ENCODE assay signal across 8 cellular contexts in the genomic region with DNA sequence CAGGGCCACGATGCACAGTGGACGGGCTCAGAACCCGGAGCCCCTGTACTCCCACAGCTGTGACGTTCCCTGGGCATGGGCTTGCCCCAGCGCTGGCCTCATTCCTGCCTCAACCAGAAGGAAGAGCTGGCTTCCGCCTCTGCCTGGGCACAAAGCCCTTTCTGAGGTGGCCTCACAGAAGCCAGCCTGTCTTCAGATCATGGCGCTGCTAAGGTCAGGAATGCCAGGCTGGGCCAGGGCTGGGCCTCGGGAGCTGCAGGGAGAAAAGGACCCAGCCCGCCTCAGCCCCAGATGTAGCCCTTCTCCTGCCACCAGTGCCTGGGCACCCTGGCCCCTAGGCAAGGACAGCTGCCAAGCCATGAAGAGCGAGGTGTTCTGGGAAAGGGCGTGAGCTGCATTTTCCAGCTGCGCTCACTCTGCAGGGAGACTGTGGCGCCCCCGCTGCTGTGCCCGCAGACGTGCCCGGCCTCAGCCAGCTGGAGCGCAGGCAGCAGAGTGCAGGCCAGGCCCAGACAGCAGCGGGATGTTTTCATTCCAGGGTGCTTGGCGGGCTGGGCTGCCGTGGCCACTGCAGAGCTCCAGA. TPM values are rescaled to one million over a fixed set of nuclear protein-coding genes. Genes with fewer than 3 reads are reported as not detected.
DNase-seq lines count a peak whose midpoint lies in the region; ATAC-seq and TF ChIP-seq lines count a peak whose summit lies in the region.
"Not testable (repeated sequence)": the region's sequence is repeated elsewhere in the genome, so short reads cannot be mapped to it uniquely, and the experiment has no call there.

No MANE protein-coding gene starts in this region.

- peak overlapping the region; percentile 99 for H3K27ac ChIP-seq in RWPE2 (ENCODE audit: poor library complexity, severe bottlenecking)
- peak overlapping the region; percentile 82 for H3K27ac ChIP-seq in caudate nucleus (ENCODE audit: low read depth, low read length)
- peak overlapping the region; percentile 65 for H3K27ac ChIP-seq in fibroblast of lung (ENCODE audit: insufficient read depth, low read length)
- peak overlapping the region; percentile 99 for H3K27ac ChIP-seq in hepatocyte
- H3K27ac ChIP-seq in muscle layer of colon (ENCODE audit: low read depth, low read length): peak overlapping the region; percentile 90
- peak overlapping the region; percentile 98 for H3K27ac ChIP-seq in tibial artery

- DNase-seq in C1 segment of cervical spinal cord (lab: John Stamatoyannopoulos, UW) (peak in 12 of 14 donors; percentile 42 to 94 (median 64)), caudate nucleus (lab: John Stamatoyannopoulos, UW) (peak in 49 of 61 donors; percentile 20 to 85 (median 69)), fibroblast of lung (ENCODE audit: low read depth in 2 of 2) (peak in 1 of 2 donors; percentile 50), tibial artery (peak; percentile 54 to 92)
- not testable (repeated sequence) for DNase-seq in RWPE2 (ENCODE audit: low spot score); hepatocyte (ENCODE audit: low spot score); sciatic nerve (ENCODE audit: low spot score)

- not testable (repeated sequence) for ATAC-seq in RWPE2 (ENCODE audit: low read depth)
- ATAC-seq in sciatic nerve: peak; percentile 4

- not testable (repeated sequence) for H3K4me3 ChIP-seq in RWPE2 (ENCODE audit: severe bottlenecking); fibroblast of lung (replicated peaks in 1 of 4; ENCODE audit: control extremely low read depth in 1 of 4, insufficient read depth in 1 of 4, low read depth in 3 of 4, low read length in 4 of 4); hepatocyte; muscle layer of colon (ENCODE audit: low read depth in 1 of 2, low read length in 2 of 2)
- peak overlapping the region; percentile 49 to 56 for H3K4me3 ChIP-seq in tibial artery

- not testable (repeated sequence) for H4K20me1 ChIP-seq in fibroblast of lung (ENCODE audit: control insufficient read depth, extremely low read depth, insufficient read depth, low read length)
- peaks cover 17% of the 10 kb centered on the region for H4K20me1 ChIP-seq in hepatocyte (ENCODE audit: insufficient read depth, poor library complexity, severe bottlenecking)

- H3K79me2 ChIP-seq in fibroblast of lung (ENCODE audit: control insufficient read depth, insufficient read depth, low read length): peaks cover 55% of the 10 kb centered on the region
- H3K79me2 ChIP-seq in hepatocyte: peaks cover 53% of the 10 kb centered on the region

- not testable (repeated sequence) for H3K27me3 ChIP-seq in RWPE2 (ENCODE audit: insufficient read depth, poor library complexity, severe bottlenecking); fibroblast of lung (ENCODE audit: control insufficient read depth, insufficient read depth, low read length); hepatocyte; muscle layer of colon (ENCODE audit: control insufficient read depth in 1 of 2, insufficient read depth in 2 of 2, low read length in 2 of 2); tibial artery

- intact Hi-C loops in sciatic nerve (cut with DNase I); tibial artery (cut with DNase I; ENCODE audit: low total_unique reads): not testable (repeated sequence)

- TF ChIP-seq CTCF in RWPE2 (IDR thresholded peaks at IDR 0.05; ENCODE audit: poor library complexity, severe bottlenecking); fibroblast of lung (conservative IDR thresholded peaks at IDR 0.05 in 1 of 2, IDR thresholded peaks at IDR 0.05 in 1 of 2; ENCODE audit: low read depth in 1 of 2, low read length in 2 of 2); hepatocyte (IDR thresholded peaks at IDR 0.05; ENCODE audit: poor library complexity); tibial artery (IDR thresholded peaks at IDR 0.05): not testable (repeated sequence)

- not testable (repeated sequence) for H3K36me3 ChIP-seq in RWPE2 (ENCODE audit: low read depth); fibroblast of lung (ENCODE audit: control insufficient read depth, insufficient read depth, low read length); hepatocyte (replicated peaks; ENCODE audit: insufficient read depth, low read depth); muscle layer of colon (ENCODE audit: insufficient read depth, low read length); tibial artery

- peaks cover 25% of the 10 kb centered on the region for H3K4me1 ChIP-seq in RWPE2 (ENCODE audit: insufficient read depth, poor library complexity, severe bottlenecking)
- peaks cover 25% of the 10 kb centered on the region for H3K4me1 ChIP-seq in fibroblast of lung (ENCODE audit: control insufficient read depth, extremely low read depth, insufficient read depth, low read length)
- peaks cover 37% of the 10 kb centered on the region for H3K4me1 ChIP-seq in hepatocyte (ENCODE audit: insufficient read depth)
- H3K4me1 ChIP-seq in muscle layer of colon (ENCODE audit: insufficient read depth, low read length): peaks cover 29% of the 10 kb centered on the region
- H3K4me1 ChIP-seq in tibial artery: peaks cover 14 to 92% (median 79%) of the 10 kb centered on the region in 4 donors

- H2AFZ ChIP-seq in fibroblast of lung (ENCODE audit: low read length); hepatocyte: not testable (repeated sequence)

- 89% methylated on average over 21 of the region's 21 CpGs for WGBS in hepatocyte (ENCODE audit: low lambda C conversion rate, missing lambda C conversion rate)

- H3K4me2 ChIP-seq in fibroblast of lung (ENCODE audit: extremely low read depth, insufficient read depth, low read length): peak overlapping the region; percentile 51
- H3K4me2 ChIP-seq in hepatocyte: not testable (repeated sequence)

- not testable (repeated sequence) for H3K9me3 ChIP-seq in RWPE2 (ENCODE audit: severe bottlenecking); fibroblast of lung (ENCODE audit: control insufficient read depth, insufficient read depth, low read depth, low read length); hepatocyte (ENCODE audit: low read depth); muscle layer of colon (ENCODE audit: low read length); tibial artery

- H3K9me2 ChIP-seq in hepatocyte (replicated peaks; ENCODE audit: insufficient read depth): not testable (repeated sequence)

- H3K9ac ChIP-seq in fibroblast of lung (ENCODE audit: insufficient read depth, low read length) (peak overlapping the region; percentile 7), muscle layer of colon (ENCODE audit: low read length) (peak overlapping the region; percentile 57)

RNA-seq across cellular contexts. Expression of gene PKD1, which starts 9.4 kb away (rescaled TPM):
- total RNA-seq in fibroblast of lung: 120 and 199 TPM in 2 replicates
- 15.2 and 16.3 TPM in 2 replicates for polyA plus RNA-seq in fibroblast of lung
- 42.7 and 46.9 TPM in 2 replicates for polyA plus RNA-seq in fibroblast of lung (2012)
- 31.7 and 46.0 TPM in 2 replicates for polyA minus RNA-seq in fibroblast of lung (ENCODE audit: low replicate concordance)
- total RNA-seq in hepatocyte: 40.2 and 60.6 TPM in 2 replicates
- 35.9 and 49.3 TPM in 2 replicates for polyA plus RNA-seq in hepatocyte
- 159 TPM for total RNA-seq in sciatic nerve

RNA-seq across cellular contexts. Expression of gene RAB26, which starts 22.2 kb away (rescaled TPM):
- total RNA-seq in fibroblast of lung (0.51 and 2.0 TPM in 2 replicates), hepatocyte (4.1 and 8.3 TPM in 2 replicates), sciatic nerve (0.40 TPM)
- polyA plus RNA-seq in fibroblast of lung (0.43 and 1.3 TPM in 2 replicates), hepatocyte (11.3 and 15.0 TPM in 2 replicates)
- polyA plus RNA-seq in fibroblast of lung (2012): 0.65 and 2.1 TPM in 2 replicates
- polyA minus RNA-seq in fibroblast of lung (ENCODE audit: low replicate concordance): 0.94 and 8.3 TPM in 2 replicates

RNA-seq across cellular contexts. Expression of gene TRAF7, which starts 29.3 kb away (rescaled TPM):
- total RNA-seq in fibroblast of lung (52.1 and 60.3 TPM in 2 replicates), hepatocyte (55.1 and 73.4 TPM in 2 replicates), sciatic nerve (44.8 TPM)
- polyA plus RNA-seq in fibroblast of lung (38.7 and 44.4 TPM in 2 replicates), hepatocyte (30.0 and 37.4 TPM in 2 replicates)
- 77.9 and 87.1 TPM in 2 replicates for polyA plus RNA-seq in fibroblast of lung (2012)
- polyA minus RNA-seq in fibroblast of lung (ENCODE audit: low replicate concordance): 135 and 152 TPM in 2 replicates
